Comparison of ENCODE assay signal across 8 cellular contexts in the genomic region with DNA sequence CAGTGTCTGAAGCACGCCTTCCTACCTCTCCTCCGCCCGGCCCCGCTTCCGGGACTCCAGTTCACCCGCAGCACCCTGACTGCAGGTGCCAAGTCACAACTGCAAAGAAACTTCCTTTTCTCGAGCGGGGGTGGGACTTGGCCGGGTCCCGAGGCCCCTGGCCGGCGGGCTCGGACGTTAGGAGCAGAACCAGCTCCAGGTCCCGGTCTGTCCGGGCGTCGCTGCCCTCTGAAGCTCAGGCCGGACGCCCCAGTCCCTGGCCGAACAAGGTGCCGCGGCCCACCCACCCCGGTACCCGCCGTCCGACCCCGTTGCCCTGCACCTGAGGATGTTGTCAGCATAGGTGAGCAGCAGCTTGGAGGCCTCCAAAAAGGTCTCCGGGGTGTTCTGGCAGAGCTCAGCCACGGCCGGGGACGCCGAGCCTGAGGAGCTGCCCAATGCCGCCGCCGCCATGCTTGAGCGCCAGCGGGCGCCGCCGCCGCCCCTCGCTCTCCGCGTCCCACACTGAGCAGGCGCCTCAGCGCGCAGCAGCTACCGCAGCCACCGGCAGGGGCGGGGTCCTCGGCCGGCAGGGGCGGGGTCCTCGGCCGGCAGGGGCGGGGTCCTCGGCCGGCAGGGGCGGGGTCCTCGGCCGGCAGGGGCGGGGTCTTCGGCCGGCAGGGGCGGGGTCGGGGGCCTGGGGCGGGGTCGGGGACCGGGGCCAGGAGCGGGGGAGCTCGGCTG. TPM values are rescaled to one million over a fixed set of nuclear protein-coding genes. Genes with fewer than 3 reads are reported as not detected.
DNase-seq lines count a peak whose midpoint lies in the region; ATAC-seq and TF ChIP-seq lines count a peak whose summit lies in the region.

A gene with protein sequence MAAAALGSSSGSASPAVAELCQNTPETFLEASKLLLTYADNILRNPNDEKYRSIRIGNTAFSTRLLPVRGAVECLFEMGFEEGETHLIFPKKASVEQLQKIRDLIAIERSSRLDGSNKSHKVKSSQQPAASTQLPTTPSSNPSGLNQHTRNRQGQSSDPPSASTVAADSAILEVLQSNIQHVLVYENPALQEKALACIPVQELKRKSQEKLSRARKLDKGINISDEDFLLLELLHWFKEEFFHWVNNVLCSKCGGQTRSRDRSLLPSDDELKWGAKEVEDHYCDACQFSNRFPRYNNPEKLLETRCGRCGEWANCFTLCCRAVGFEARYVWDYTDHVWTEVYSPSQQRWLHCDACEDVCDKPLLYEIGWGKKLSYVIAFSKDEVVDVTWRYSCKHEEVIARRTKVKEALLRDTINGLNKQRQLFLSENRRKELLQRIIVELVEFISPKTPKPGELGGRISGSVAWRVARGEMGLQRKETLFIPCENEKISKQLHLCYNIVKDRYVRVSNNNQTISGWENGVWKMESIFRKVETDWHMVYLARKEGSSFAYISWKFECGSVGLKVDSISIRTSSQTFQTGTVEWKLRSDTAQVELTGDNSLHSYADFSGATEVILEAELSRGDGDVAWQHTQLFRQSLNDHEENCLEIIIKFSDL (minus strand): TSS at position 506 of the 723 bp plus-strand sequence. CDS start 53 bp downstream, at position 453.

- H3K4me3 ChIP-seq in ascending aorta (peak within 1 kb of the TSS; percentile 85 to 88), aorta (ENCODE audit: low read length in 2 of 2) (peak within 1 kb of the TSS; percentile 76 to 90)

- H3K27ac ChIP-seq in ascending aorta = peak within 1 kb of the TSS; percentile 83 to 89
- H3K27ac ChIP-seq in aorta (ENCODE audit: low read depth in 1 of 2, low read length in 2 of 2) = peak within 1 kb of the TSS; percentile 46 to 50

- DNase-seq in NCI-H1105 treated with DMSO at 0.1 percent for 48 hours (lab: John Stamatoyannopoulos, UW) (peak; percentile 63), T-helper 22 cell (ENCODE audit: low read depth) (peak; percentile 73), ascending aorta (ENCODE audit: low spot score in 2 of 2) (peak; percentile 41 to 90), hepatic stellate cell (ENCODE audit: low spot score) (peak; percentile 88), retina (peak; percentile 89), aorta (peak; percentile 90 to 95)

- peak; percentile 93 for TF ChIP-seq POLR2A in GM15510 (IDR thresholded peaks at IDR 0.05; ENCODE audit: borderline replicate concordance, extremely low read depth, insufficient read length)

- H3K4me1 ChIP-seq in ascending aorta (peaks cover 0 to 6% of the 10 kb centered on the region in 2 donors), aorta (ENCODE audit: control insufficient read depth in 1 of 2, insufficient read depth in 2 of 2, low read length in 2 of 2) (peaks cover 2 to 3% of the 10 kb centered on the region in 2 donors)

- H3K9me3 ChIP-seq in ascending aorta = no peaks in the 10 kb centered on the region
- H3K9me3 ChIP-seq in aorta (ENCODE audit: control insufficient read depth, low read length) = no peaks in the 10 kb centered on the region

- peak in 1 of 3 experiments; percentile 6 for TF ChIP-seq CTCF in ascending aorta (IDR thresholded peaks at IDR 0.05)

- peak; percentile 81 for ATAC-seq in HG02642 (IDR thresholded peaks at IDR 0.05; ENCODE audit: poor library complexity, unreplicated experiment)
- peak; percentile 98 for ATAC-seq in aorta (ENCODE audit: low FRiP score)

- 1% methylated on average over 41 to 72 of the region's 72 CpGs for WGBS in aorta, 2 donors

- H3K36me3 ChIP-seq in ascending aorta = peaks cover 0 to under 1% of the 10 kb centered on the region in 2 donors
- H3K36me3 ChIP-seq in aorta (ENCODE audit: control insufficient read depth in 1 of 2, insufficient read depth in 2 of 2, low read length in 1 of 2) = no peaks in the 10 kb centered on the region

- intact Hi-C loops in ascending aorta (cut with DNase I) (loop anchor here (2.0 to 10.0 kb wide), 2 partner anchors 118 to 322 kb away; a partner anchor contains a TSS), aorta (cut with DNase I) (no loop called here)

- H3K27me3 ChIP-seq in ascending aorta = no peaks in the 10 kb centered on the region
- no peaks in the 10 kb centered on the region for H3K27me3 ChIP-seq in aorta (ENCODE audit: control insufficient read depth in 1 of 2, insufficient read depth in 2 of 2, low read length in 1 of 2)

RNA-seq across cellular contexts. Expression of the gene that starts here (rescaled TPM):
- total RNA-seq in ascending aorta (16.3 TPM), aorta (10 to 100 TPM; 32.0 to 37.9 TPM)
- polyA plus RNA-seq in aorta = 10 to 100 TPM; 14.1 to 24.2 TPM

Comparison
In these comparisons a context has a peak if more than half of its experiments do, and no peak if none do; other contexts are left out.
1. Peak in every context shown above with its lines: DNase-seq, ATAC-seq, H3K4me3 ChIP-seq and H3K27ac ChIP-seq.